12 cellular contexts compared by ENCODE assay signal in genomic region chr6:24658573-24659511, GRCh38. TPM values are rescaled to one million over a fixed set of nuclear protein-coding genes. Genes with fewer than 3 reads are reported as not detected.
A peak's percentile ranks its signal among the peaks of the same experiment; 100 is the strongest.
DNase-seq lines count a peak whose midpoint lies in the region; ATAC-seq and TF ChIP-seq lines count a peak whose summit lies in the region.
"Had no signal": no experiment of that assay in that cellular context is flagged by ENCODE, and none has a peak within 500 bp of the region (broad histone marks: within the 10 kb centered on the region; RNA-seq: fewer than 3 reads in every experiment).

No MANE protein-coding gene starts in this region.

- intact Hi-C loops in CD8-positive, alpha-beta T cell (cut with DNase I, micrococcal nuclease): no loop called here
- intact Hi-C loops in IMR-90 (cut with micrococcal nuclease) (no loop called here), stomach (cut with DNase I; ENCODE audit: low total_unique reads) (no loop called here), Right ventricle myocardium inferior (cut with DNase I) (no loop called here)
- intact Hi-C loops in naive thymus-derived CD4-positive, alpha-beta T cell (cut with micrococcal nuclease): no loop called here

- peak overlapping the region; percentile 51; the same call in 1 of the 2 replicates for H2BK20ac ChIP-seq in IMR-90 (ENCODE audit: low read depth, low read length)

- H3K56ac ChIP-seq in IMR-90 (ENCODE audit: extremely low read depth, insufficient read depth, low read length): no peak overlapping the region; the same call in 1 of the 2 replicates

- H2AK9ac ChIP-seq in IMR-90 (replicated peaks; ENCODE audit: low read depth, low read length, poor library complexity): no peak overlapping the region

- H3K9me1 ChIP-seq in IMR-90 (ENCODE audit: insufficient read depth, low read length): peaks cover 2% of the 10 kb centered on the region; the same call in 1 of the 2 replicates

- H3K36me3 ChIP-seq in CD8-positive, alpha-beta T cell (ENCODE audit: insufficient read depth, low read length): peaks cover 14% of the 10 kb centered on the region
- H3K36me3 ChIP-seq in IMR-90 (ENCODE audit: control insufficient read depth, insufficient read depth, low read length) (peaks cover 12% of the 10 kb centered on the region), stomach (peaks cover 4 to 53% (median 52%) of the 10 kb centered on the region in 4 donors)
- peaks cover 3 to 36% (median 3%) of the 10 kb centered on the region in 3 experiments for H3K36me3 ChIP-seq in naive thymus-derived CD4-positive, alpha-beta T cell (ENCODE audit: control insufficient read depth in 2 of 3, insufficient read depth in 3 of 3, low read length in 3 of 3)

- peak overlapping the region; percentile 27; the same call in 1 of the 2 replicates for H3K4me2 ChIP-seq in IMR-90 (ENCODE audit: low read depth, low read length)

- H3K4me1 ChIP-seq in CD8-positive, alpha-beta T cell (ENCODE audit: insufficient read depth, low read length): peaks cover 10% of the 10 kb centered on the region
- peaks cover 5% of the 10 kb centered on the region for H3K4me1 ChIP-seq in IMR-90 (ENCODE audit: control insufficient read depth, insufficient read depth, low read length)
- peaks cover 0 to 8% of the 10 kb centered on the region in 2 donors for H3K4me1 ChIP-seq in naive thymus-derived CD4-positive, alpha-beta T cell (ENCODE audit: control insufficient read depth in 2 of 2, insufficient read depth in 2 of 2, low read length in 2 of 2)
- H3K4me1 ChIP-seq in stomach: peaks cover 0 to 30% (median 10%) of the 10 kb centered on the region in 4 donors

- H3K9me3 Mint-ChIP-seq in CD8-positive, alpha-beta T cell: no peaks in the 10 kb centered on the region
- H3K9me3 Mint-ChIP-seq in naive thymus-derived CD4-positive, alpha-beta T cell: no peaks in the 10 kb centered on the region
- H3K9me3 Mint-ChIP-seq in osteocyte (ENCODE audit: unreplicated experiment): no peaks in the 10 kb centered on the region
- H3K9me3 Mint-ChIP-seq: activated T-helper 17 cell treated with anti-CD3 and anti-CD28 coated beads, Interleukin-2, amount 50 U/mL, for 72 hours had no signal

- TF ChIP-seq EP300 in stomach (IDR thresholded peaks at IDR 0.05): no peak

- TF ChIP-seq POLR2A in IMR-90 (IDR thresholded peaks at IDR 0.05; ENCODE audit: low read depth, low read length) (no peak), stomach (IDR thresholded peaks at IDR 0.05) (no peak)

- no TSS peak for BruUV-seq in IMR-90 (replicated peaks; lab: Mats Ljungman, UMichigan)

- peak overlapping the region in 1 of 2 experiments; percentile 61; a peak in 2 of 4 replicates for H4K8ac ChIP-seq in IMR-90 (ENCODE audit: low read depth in 2 of 2, low read length in 2 of 2)

- H3K23ac ChIP-seq in IMR-90 (ENCODE audit: low read depth, low read length): peak overlapping the region; percentile 70

- H4K91ac ChIP-seq in IMR-90 (ENCODE audit: insufficient read depth, low read depth, low read length): peak overlapping the region; percentile 37; the same call in 1 of the 2 replicates

- no peak overlapping the region for H3K27ac ChIP-seq in CD8-positive, alpha-beta T cell (ENCODE audit: low read depth, low read length)
- H3K27ac ChIP-seq in IMR-90 (ENCODE audit: insufficient read depth, low read length) (peak overlapping the region; percentile 90; the same call in 1 of the 2 replicates), stomach (peak overlapping the region in 2 of 5 donors; percentile 22 to 25)
- H3K27ac ChIP-seq in naive thymus-derived CD4-positive, alpha-beta T cell (ENCODE audit: low read depth, low read length): no peak overlapping the region

- H3K4ac ChIP-seq in IMR-90 (ENCODE audit: low read depth, low read length): peak overlapping the region; percentile 62

- TF ChIP-seq RAD21 in IMR-90 (IDR thresholded peaks at IDR 0.05; ENCODE audit: low read length): no peak

- no peak overlapping the region for H2AFZ ChIP-seq in IMR-90 (replicated peaks; ENCODE audit: low read length, poor library complexity)

- no peak for ATAC-seq in CD8-positive, alpha-beta T cell
- peak; percentile 88 for ATAC-seq in IMR-90 (ENCODE audit: low read depth)
- peak; percentile 76 for ATAC-seq in naive thymus-derived CD4-positive, alpha-beta T cell
- ATAC-seq in HG03025 (IDR thresholded peaks at IDR 0.05; ENCODE audit: low FRiP score, unreplicated experiment): no peak
- ATAC-seq in Right ventricle myocardium inferior: no peak
- ATAC-seq: activated T-helper 17 cell treated with anti-CD3 and anti-CD28 coated beads, Interleukin-2, amount 50 U/mL, for 72 hours had no signal

- H3K4me3 Mint-ChIP-seq in CD8-positive, alpha-beta T cell: no peak overlapping the region
- H3K4me3 Mint-ChIP-seq in naive thymus-derived CD4-positive, alpha-beta T cell: no peak overlapping the region
- no peak overlapping the region for H3K4me3 Mint-ChIP-seq in osteocyte (ENCODE audit: unreplicated experiment)
- H3K4me3 Mint-ChIP-seq: activated T-helper 17 cell treated with anti-CD3 and anti-CD28 coated beads, Interleukin-2, amount 50 U/mL, for 72 hours had no signal

- H3K14ac ChIP-seq in IMR-90 (replicated peaks; ENCODE audit: low read depth, low read length): 0 out of 2 replicates have a peak overlapping the region, but pooled peaks have one; percentile 1

- no peak for DNase-seq in CD8-positive, alpha-beta T cell
- DNase-seq in IMR-90: peak; percentile 90
- peak; percentile 99 for DNase-seq in fibroblast of gingiva (ENCODE audit: low read depth)
- DNase-seq in naive thymus-derived CD4-positive, alpha-beta T cell: no peak
- no peak for DNase-seq in stomach
- DNase-seq in Right ventricle myocardium inferior (ENCODE audit: missing footprints): no peak
- no peak for DNase-seq in osteocyte (ENCODE audit: extremely low spot score, unreplicated experiment)
- DNase-seq: DMS153, hypothalamus, MG63 had no signal

- H3K9me3 ChIP-seq in CD8-positive, alpha-beta T cell (ENCODE audit: low read length): no peaks in the 10 kb centered on the region
- H3K9me3 ChIP-seq in IMR-90 (ENCODE audit: control insufficient read depth, insufficient read depth, low read length): no peaks in the 10 kb centered on the region
- no peaks in the 10 kb centered on the region for H3K9me3 ChIP-seq in naive thymus-derived CD4-positive, alpha-beta T cell (ENCODE audit: control insufficient read depth in 2 of 3, low read length in 3 of 3)
- H3K9me3 ChIP-seq in stomach: no peaks in the 10 kb centered on the region
- H3K9me3 ChIP-seq: MG63 had no signal

- peaks cover 55% of the 10 kb centered on the region for H3K4me1 Mint-ChIP-seq in CD8-positive, alpha-beta T cell (ENCODE audit: low read depth)
- H3K4me1 Mint-ChIP-seq in naive thymus-derived CD4-positive, alpha-beta T cell: peaks cover 25 to 85% (median 73%) of the 10 kb centered on the region in 7 donors
- no peaks in the 10 kb centered on the region for H3K4me1 Mint-ChIP-seq in osteocyte (ENCODE audit: unreplicated experiment)

- no peaks in the 10 kb centered on the region for H4K20me1 ChIP-seq in IMR-90 (ENCODE audit: insufficient read depth, low read length)

- H3K27me3 Mint-ChIP-seq in CD8-positive, alpha-beta T cell (ENCODE audit: low read depth): no peaks in the 10 kb centered on the region
- H3K27me3 Mint-ChIP-seq in naive thymus-derived CD4-positive, alpha-beta T cell: no peaks in the 10 kb centered on the region
- no peaks in the 10 kb centered on the region for H3K27me3 Mint-ChIP-seq in osteocyte (ENCODE audit: unreplicated experiment)
- H3K27me3 Mint-ChIP-seq: activated T-helper 17 cell treated with anti-CD3 and anti-CD28 coated beads, Interleukin-2, amount 50 U/mL, for 72 hours had no signal

- peaks cover 16 to 44% of the 10 kb centered on the region in 2 experiments; a peak in 3 of 4 replicates for H3K79me1 ChIP-seq in IMR-90 (ENCODE audit: low read depth in 1 of 2, low read length in 2 of 2)

- no peak overlapping the region; the same call in 1 of the 2 replicates for H2AK5ac ChIP-seq in IMR-90 (ENCODE audit: low read depth, low read length)

- H3K9ac ChIP-seq in IMR-90 (ENCODE audit: low read depth, low read length): no peak overlapping the region

- H2BK5ac ChIP-seq in IMR-90 (ENCODE audit: low read depth, low read length, poor library complexity, severe bottlenecking): peak overlapping the region; percentile 75

- peak overlapping the region; percentile 95 for H3K18ac ChIP-seq in IMR-90 (ENCODE audit: low read depth, low read length)

- dilution Hi-C loops in IMR-90 (cut with HindIII; ENCODE audit: low sequenced_read_pairs, unreplicated experiment): no loop called here

- CTCF ChIA-PET in CD8-positive, alpha-beta T cell (lab: Charles Lee): no interaction called here
- CTCF ChIA-PET in IMR-90 (lab: Yijun Ruan, JAX): interaction anchor here (0.9 kb wide), 1 partner anchor 78 kb away, joined by 3 read pairs; no protein-coding TSS in a partner anchor
- CTCF ChIA-PET in naive thymus-derived CD4-positive, alpha-beta T cell (lab: Charles Lee): interaction anchor here (0.6 kb wide), 1 partner anchor 74 kb away, joined by 3 read pairs; no protein-coding TSS in a partner anchor

- peak overlapping the region; percentile 13 for H3K27ac Mint-ChIP-seq in CD8-positive, alpha-beta T cell
- H3K27ac Mint-ChIP-seq in naive thymus-derived CD4-positive, alpha-beta T cell: no peak overlapping the region
- no peak overlapping the region for H3K27ac Mint-ChIP-seq in osteocyte (ENCODE audit: unreplicated experiment)

- in situ Hi-C loops in IMR-90 (cut with MboI; ENCODE audit: low sequenced_read_pairs): no loop called here

- no peak for TF ChIP-seq CTCF in CD8-positive, alpha-beta T cell (IDR thresholded peaks at IDR 0.05)
- TF ChIP-seq CTCF in IMR-90 (conservative IDR thresholded peaks at IDR 0.05; ENCODE audit: low read depth, low read length) (no peak), stomach (IDR thresholded peaks at IDR 0.05) (no peak), osteocyte (IDR thresholded peaks at IDR 0.05) (no peak)

- peak overlapping the region; percentile 75 for H2BK120ac ChIP-seq in IMR-90 (ENCODE audit: low read depth, low read length)

- peaks cover 76% of the 10 kb centered on the region for H3K36me3 Mint-ChIP-seq in CD8-positive, alpha-beta T cell
- H3K36me3 Mint-ChIP-seq in naive thymus-derived CD4-positive, alpha-beta T cell: peaks cover 1 to 57% (median 17%) of the 10 kb centered on the region in 5 donors
- peaks cover 30% of the 10 kb centered on the region for H3K36me3 Mint-ChIP-seq in osteocyte (ENCODE audit: unreplicated experiment)

- POLR2A ChIA-PET in CD8-positive, alpha-beta T cell (lab: Charles Lee): no interaction called here
- POLR2A ChIA-PET in IMR-90 (lab: Charles Lee; ENCODE audit: unreplicated experiment): no interaction called here
- POLR2A ChIA-PET in naive thymus-derived CD4-positive, alpha-beta T cell (lab: Charles Lee): interaction anchor here (0.6 kb wide), 1 partner anchor 428 kb away, joined by 3 read pairs; no protein-coding TSS in a partner anchor

- H4K5ac ChIP-seq in IMR-90 (ENCODE audit: low read depth, low read length): peak overlapping the region; percentile 77; the same call in 1 of the 2 replicates

- H2BK15ac ChIP-seq in IMR-90 (ENCODE audit: low read depth, low read length): 0 out of 3 replicates have a peak overlapping the region, but pooled peaks have one; percentile 21

- H3K27me3 ChIP-seq in CD8-positive, alpha-beta T cell (ENCODE audit: insufficient read depth, low read length): no peaks in the 10 kb centered on the region
- no peaks in the 10 kb centered on the region for H3K27me3 ChIP-seq in IMR-90 (ENCODE audit: control insufficient read depth, insufficient read depth, low read length)
- no peaks in the 10 kb centered on the region for H3K27me3 ChIP-seq in naive thymus-derived CD4-positive, alpha-beta T cell (ENCODE audit: control insufficient read depth in 2 of 2, insufficient read depth in 2 of 2, low read length in 2 of 2)
- no peaks in the 10 kb centered on the region for H3K27me3 ChIP-seq in stomach
- H3K27me3 ChIP-seq: MG63 had no signal

- H3K4me3 ChIP-seq in CD8-positive, alpha-beta T cell (ENCODE audit: low read depth, low read length): no peak overlapping the region
- no peak overlapping the region for H3K4me3 ChIP-seq in IMR-90 (ENCODE audit: insufficient read depth, low read depth, low read length)
- H3K4me3 ChIP-seq in naive thymus-derived CD4-positive, alpha-beta T cell (ENCODE audit: low read length): no peak overlapping the region
- H3K4me3 ChIP-seq in stomach: no peak overlapping the region
- H3K4me3 ChIP-seq: MG63 had no signal

- WGBS in IMR-90 (ENCODE audit: extremely low coverage in 2 of 2, insufficient read length in 1 of 2), 2 experiments: 64% methylated on average over 4 of the region's 9 CpGs; no CpG with 5 or more reads in 1 of the 2 experiments
- 63 to 67% (median 65%) methylated on average over 9 of the region's 9 CpGs for WGBS in stomach, 5 donors

RNA-seq across cellular contexts. Expression of gene TDP2, which starts 7.9 kb away (rescaled TPM):
- total RNA-seq in CD8-positive, alpha-beta T cell: 10 to 100 TPM; 60.7 to 63.4 TPM
- total RNA-seq in IMR-90 (2012; rRNA removed): 13.6 and 25.8 TPM in 2 replicates
- 18.2 and 22.8 TPM in 2 replicates for polyA plus RNA-seq in IMR-90 (2012; rRNA removed)
- polyA plus RNA-seq in IMR-90 (2012; cell fraction: cytosol; rRNA removed): 5.7 and 7.1 TPM in 2 replicates
- 4.0 and 19.0 TPM in 2 replicates for polyA plus RNA-seq in IMR-90 (2012; cell fraction: nucleus; rRNA removed; ENCODE audit: low replicate concordance)
- 10 to 100 TPM; 38.6 to 69.7 (median 48.2) TPM for total RNA-seq in naive thymus-derived CD4-positive, alpha-beta T cell
- 10 to 100 TPM; 36.8 to 50.3 TPM for polyA plus RNA-seq in naive thymus-derived CD4-positive, alpha-beta T cell
- total RNA-seq in stomach: 100 to 1,000 TPM in 1 of 5 donors, 10 to 100 TPM in 4; 18.7 to 112 (median 21.0) TPM
- 10 to 100 TPM; 23.5 to 43.5 (median 31.4) TPM for polyA plus RNA-seq in stomach
- 21.7 TPM for total RNA-seq in Right ventricle myocardium inferior
- total RNA-seq in osteocyte: 31.5 and 31.8 TPM in 2 replicates

RNA-seq across cellular contexts. Expression of gene ACOT13, which starts 8.0 kb away (rescaled TPM):
- 1 to 10 TPM; 1.2 to 2.3 TPM for total RNA-seq in CD8-positive, alpha-beta T cell
- 3.6 and 8.1 TPM in 2 replicates for total RNA-seq in IMR-90 (2012; rRNA removed)
- 21.2 and 25.7 TPM in 2 replicates for polyA plus RNA-seq in IMR-90 (2012; rRNA removed)
- 2.2 and 4.6 TPM in 2 replicates for polyA plus RNA-seq in IMR-90 (2012; cell fraction: cytosol; rRNA removed)
- polyA plus RNA-seq in IMR-90 (2012; cell fraction: nucleus; rRNA removed; ENCODE audit: low replicate concordance): 0.85 and 6.9 TPM in 2 replicates
- 10 to 100 TPM in 3 of 5 experiments, 1 to 10 TPM in 2; 4.0 to 20.0 (median 12.5) TPM for total RNA-seq in naive thymus-derived CD4-positive, alpha-beta T cell
- polyA plus RNA-seq in naive thymus-derived CD4-positive, alpha-beta T cell: 10 to 100 TPM; 12.9 to 13.5 TPM
- 10 to 100 TPM in 1 of 5 donors, 1 to 10 TPM in 4; 2.9 to 10.4 (median 6.1) TPM for total RNA-seq in stomach
- 10 to 100 TPM; 19.9 to 22.1 (median 21.4) TPM for polyA plus RNA-seq in stomach
- total RNA-seq in Right ventricle myocardium inferior: 75.8 TPM
- 23.9 and 26.9 TPM in 2 replicates for total RNA-seq in osteocyte

RNA-seq across cellular contexts. Expression of gene KIAA0319, which starts 12.9 kb away (rescaled TPM):
- total RNA-seq in CD8-positive, alpha-beta T cell: not detected
- not detected in 2 replicates for total RNA-seq in IMR-90 (2012; rRNA removed)
- not detected in 2 replicates for polyA plus RNA-seq in IMR-90 (2012; rRNA removed)
- polyA plus RNA-seq in IMR-90 (2012; cell fraction: cytosol; rRNA removed): not detected in 2 replicates
- polyA plus RNA-seq in IMR-90 (2012; cell fraction: nucleus; rRNA removed; ENCODE audit: low replicate concordance): not detected in 2 replicates
- under 1 TPM in 1 of 5 experiments, not detected in 4; 0.05 TPM for total RNA-seq in naive thymus-derived CD4-positive, alpha-beta T cell
- polyA plus RNA-seq in naive thymus-derived CD4-positive, alpha-beta T cell: under 1 TPM in 1 of 2 donors, not detected in 1; 0.03 TPM
- total RNA-seq in stomach: under 1 TPM in 2 of 5 donors, not detected in 3; 0.37 to 0.58 TPM
- under 1 TPM in 2 of 3 donors, not detected in 1; 0.05 to 0.06 TPM for polyA plus RNA-seq in stomach
- not detected for total RNA-seq in Right ventricle myocardium inferior
- not detected in 2 replicates for total RNA-seq in osteocyte

Comparison
In these comparisons a context has a peak if more than half of its experiments do, and no peak if none do; other contexts are left out.
1. ATAC-seq: peak in IMR-90 (single experiment) and naive thymus-derived CD4-positive, alpha-beta T cell (single experiment); none in CD8-positive, alpha-beta T cell (single experiment), HG03025 (single experiment) and Right ventricle myocardium inferior (single experiment).
2. DNase-seq: peak in IMR-90 (single experiment) and fibroblast of gingiva (single experiment); none in CD8-positive, alpha-beta T cell (0 of 7), naive thymus-derived CD4-positive, alpha-beta T cell (0 of 9), stomach (single experiment), Right ventricle myocardium inferior (single experiment) and osteocyte (single experiment).